1 cellular context compared by ENCODE assay signal in genomic region chr5:264346-264745, GRCh38.
TF ChIP-seq lines count a peak whose summit lies in the region.

No MANE protein-coding gene starts in this region.

TF ChIP-seq in A549, 52 proteins besides CTCF, POLR2A, EP300 and RAD21 (continued from another document):
- TF ChIP-seq EHF (CRISPR knock-in tag; IDR thresholded peaks at IDR 0.05) = no peak
- no peak for TF ChIP-seq RARB (CRISPR knock-in tag; IDR thresholded peaks at IDR 0.05)
- no peak for TF ChIP-seq PBX3 (IDR thresholded peaks at IDR 0.05)
- no peak for TF ChIP-seq HES2 (IDR thresholded peaks at IDR 0.05)
- no peak for TF ChIP-seq USF2 (IDR thresholded peaks at IDR 0.05)
- TF ChIP-seq HDAC2 (IDR thresholded peaks at IDR 0.05) = no peak
- TF ChIP-seq MAZ (IDR thresholded peaks at IDR 0.05; ENCODE audit: borderline replicate concordance, low read depth, low read length) = no peak
- no peak for TF ChIP-seq NR3C1 (IDR thresholded peaks at IDR 0.05)
